ENCODE assay signal across 31 cellular contexts in the genomic region with DNA sequence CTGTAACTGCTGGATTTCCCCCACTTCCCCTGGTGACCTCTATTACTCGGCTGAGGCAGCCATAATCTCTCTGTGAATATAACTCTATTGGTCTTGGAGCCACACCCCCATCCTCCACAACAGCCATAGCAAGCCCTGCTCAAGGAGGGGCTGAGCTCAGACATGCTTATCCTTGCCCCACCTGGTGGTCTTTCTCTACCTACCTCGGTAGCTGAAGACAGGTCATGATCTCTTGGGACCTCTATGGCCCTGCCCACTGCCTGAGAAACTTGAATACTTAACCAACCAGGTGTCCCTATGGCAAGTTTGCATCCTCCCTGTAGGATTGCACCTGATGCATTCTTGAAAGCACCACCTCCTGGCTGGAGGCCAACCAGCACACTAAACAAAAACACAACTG.
"Had no signal": no experiment of that assay in that cellular context is flagged by ENCODE, and none has a peak within 500 bp of the region (broad histone marks: within the 10 kb centered on the region; RNA-seq: fewer than 3 reads in every experiment).

No MANE protein-coding gene starts in this region.

- H3K9me3 ChIP-seq: colonic mucosa had no signal

- H3K36me3 ChIP-seq: colonic mucosa, esophagus muscularis mucosa, gastroesophageal sphincter, heart left ventricle, right atrium auricular region, suprapubic skin, transverse colon, upper lobe of right lung, uterus had no signal

- H3K27me3 ChIP-seq: colonic mucosa, esophagus muscularis mucosa, foreskin keratinocyte, gastroesophageal sphincter, heart left ventricle, hepatocyte, right atrium auricular region, suprapubic skin, transverse colon, upper lobe of right lung, uterus had no signal

- H3K79me2 ChIP-seq: hepatocyte, parathyroid adenoma had no signal

- DNase-seq: colonic mucosa; effector CD8-positive, alpha-beta T cell; foreskin keratinocyte; heart left ventricle; mucosa of descending colon; naive B cell; stimulated activated CD4-positive, alpha-beta T cell treated with anti-CD3 and anti-CD28 coated beads, Interleukin-12 subunit alpha, Interleukin-12 subunit beta, amount 100 ng/mL, for 4 hours; stimulated activated CD4-positive, alpha-beta T cell treated with anti-CD3 and anti-CD28 coated beads, Interleukin-1b, Interleukin-23, amount 100 ng/mL, for 48 hours; stimulated activated CD4-positive, alpha-beta T cell treated with anti-CD3 and anti-CD28 coated beads, Interleukin-4, amount 100 ng/mL, for 1 hour; stimulated activated CD8-positive, alpha-beta memory T cell treated with anti-CD3 and anti-CD28 coated beads, Interleukin-4, amount 100 ng/mL, for 48 hours; stimulated activated naive CD4-positive, alpha-beta T cell; stimulated activated naive CD8-positive, alpha-beta T cell treated with anti-CD3 and anti-CD28 coated beads, Interleukin-15, amount 100 ng/mL, for 72 hours; transverse colon; upper lobe of right lung; uterus had no signal

- H3K4me3 ChIP-seq: colonic mucosa, esophagus muscularis mucosa, gastroesophageal sphincter, heart left ventricle, hepatocyte, lung, mucosa of descending colon, right atrium auricular region, smooth muscle cell, suprapubic skin, transverse colon, upper lobe of right lung, uterus had no signal

- H3K27me3 Mint-ChIP-seq: dendritic cell treated with granulocyte-macrophage colony-stimulating factor and Interleukin-4, amounts not matched to agents 40 ng/mL and 50 ng/mL, for 4 days; memory B cell; naive B cell; natural killer cell treated with Interleukin-12 subunit alpha and Interleukin-12 subunit beta and Interleukin-15 and Interleukin-18, amount 100 ng/mL, for 72 hours; progenitor cell of endocrine pancreas; stimulated activated naive CD8-positive, alpha-beta T cell treated with anti-CD3 and anti-CD28 coated beads, Interleukin-15, amount 100 ng/mL, for 72 hours had no signal

- H3K27ac ChIP-seq: colonic mucosa, esophagus muscularis mucosa, foreskin keratinocyte, gastroesophageal sphincter, heart left ventricle, hepatocyte, parathyroid adenoma, right atrium auricular region, suprapubic skin, transverse colon, upper lobe of right lung, uterus had no signal

- H3K4me1 Mint-ChIP-seq: memory B cell; mesothelial cell of epicardium; naive B cell; neural crest cell; stimulated activated naive CD8-positive, alpha-beta T cell treated with anti-CD3 and anti-CD28 coated beads, Interleukin-15, amount 100 ng/mL, for 72 hours had no signal

- H3K4me1 ChIP-seq: colonic mucosa, esophagus muscularis mucosa, foreskin keratinocyte, gastroesophageal sphincter, heart left ventricle, parathyroid adenoma, right atrium auricular region, suprapubic skin, transverse colon, upper lobe of right lung, uterus had no signal

- ATAC-seq: foreskin keratinocyte; gastroesophageal sphincter; heart left ventricle; left lobe of liver; mucosa of descending colon; natural killer cell treated with Interleukin-12 subunit alpha and Interleukin-12 subunit beta and Interleukin-15 and Interleukin-18, amount 100 ng/mL, for 72 hours; sciatic nerve; stimulated activated naive CD8-positive, alpha-beta T cell treated with anti-CD3 and anti-CD28 coated beads, Interleukin-15, amount 100 ng/mL, for 72 hours; upper lobe of right lung had no signal

- H3K27ac Mint-ChIP-seq: dendritic cell treated with granulocyte-macrophage colony-stimulating factor and Interleukin-4, amounts not matched to agents 40 ng/mL and 50 ng/mL, for 4 days; memory B cell; mesothelial cell of epicardium; naive B cell; natural killer cell treated with Interleukin-12 subunit alpha and Interleukin-12 subunit beta and Interleukin-15 and Interleukin-18, amount 100 ng/mL, for 72 hours; progenitor cell of endocrine pancreas; stimulated activated naive CD8-positive, alpha-beta T cell treated with anti-CD3 and anti-CD28 coated beads, Interleukin-15, amount 100 ng/mL, for 72 hours had no signal

- H3K9ac ChIP-seq: parathyroid adenoma had no signal

- H3K4me3 Mint-ChIP-seq: dendritic cell treated with granulocyte-macrophage colony-stimulating factor and Interleukin-4, amounts not matched to agents 40 ng/mL and 50 ng/mL, for 4 days; memory B cell; mesothelial cell of epicardium; naive B cell; natural killer cell treated with Interleukin-12 subunit alpha and Interleukin-12 subunit beta and Interleukin-15 and Interleukin-18, amount 100 ng/mL, for 72 hours; neural crest cell; stimulated activated naive CD8-positive, alpha-beta T cell treated with anti-CD3 and anti-CD28 coated beads, Interleukin-15, amount 100 ng/mL, for 72 hours had no signal

- H2AFZ ChIP-seq: hepatocyte, parathyroid adenoma had no signal

- H3K4me2 ChIP-seq: hepatocyte, smooth muscle cell had no signal

- H3K36me3 Mint-ChIP-seq: memory B cell; naive B cell; natural killer cell treated with Interleukin-12 subunit alpha and Interleukin-12 subunit beta and Interleukin-15 and Interleukin-18, amount 100 ng/mL, for 72 hours had no signal
